ENCODE assay signal across 15 cellular contexts in genomic region chr10:129773359-129773990, GRCh38.
"Had no signal": no experiment of that assay in that cellular context is flagged by ENCODE, and none has a peak within 500 bp of the region (broad histone marks: within the 10 kb centered on the region; RNA-seq: fewer than 3 reads in every experiment).

No MANE protein-coding gene starts in this region.

- H3K36me3 ChIP-seq: colonic mucosa, thoracic aorta, uterus had no signal

- H3K4me1 ChIP-seq: colonic mucosa, uterus had no signal

- H3K27ac ChIP-seq: colonic mucosa, epithelial cell of prostate, SK-N-MC, thoracic aorta, uterus had no signal

- H3K4me2 ChIP-seq: smooth muscle cell had no signal

- ATAC-seq: activated CD4-positive, CD25-positive, alpha-beta regulatory T cell treated with anti-CD3 and anti-CD28 coated beads, Interleukin-2, amount 50 U/mL, for 24 hours; activated T-cell treated with anti-CD3 and anti-CD28 coated beads, Interleukin-2, amount 50 U/mL, for 4 hours had no signal

- H3K9me3 ChIP-seq: colonic mucosa, thoracic aorta, uterus had no signal

- DNase-seq: activated gamma-delta T cell treated with Interleukin-2 at 50 U/mL for 16 hours; activated T-cell treated with anti-CD3 and anti-CD28 coated beads, Interleukin-2, amount 50 U/mL, for 4 hours; amniotic stem cell; caudate nucleus; colonic mucosa; effector CD4-positive, alpha-beta T cell; foreskin melanocyte; midbrain had no signal

- H3K27me3 ChIP-seq: colonic mucosa, uterus had no signal

- H3K4me3 ChIP-seq: colonic mucosa, lung, SK-N-MC, smooth muscle cell, thoracic aorta, uterus had no signal
